11 cellular contexts compared by ENCODE assay signal in genomic region chr19:535017-535835, GRCh38. TPM values are rescaled to one million over a fixed set of nuclear protein-coding genes. Genes with fewer than 3 reads are reported as not detected.
DNase-seq lines count a peak whose midpoint lies in the region; ATAC-seq, FAIRE-seq and TF ChIP-seq lines count a peak whose summit lies in the region.
"Had no signal": no experiment of that assay in that cellular context is flagged by ENCODE, and none has a peak within 500 bp of the region (broad histone marks: within the 10 kb centered on the region; RNA-seq: fewer than 3 reads in every experiment).

No MANE protein-coding gene starts in this region.

- H3K9me3 ChIP-seq in adipocyte (ENCODE audit: control insufficient read depth, low read length) = no peaks in the 10 kb centered on the region
- no peaks in the 10 kb centered on the region for H3K9me3 ChIP-seq in HepG2 (ENCODE audit: low read length)
- H3K9me3 ChIP-seq in CD8-positive, alpha-beta memory T cell (ENCODE audit: low read length) = no peaks in the 10 kb centered on the region
- H3K9me3 ChIP-seq in suprapubic skin = no peaks in the 10 kb centered on the region
- H3K9me3 ChIP-seq: ascending aorta, MG63 had no signal

- H3K79me2 ChIP-seq in HepG2 (ENCODE audit: insufficient read depth, low read length) (peaks cover 37% of the 10 kb centered on the region), mesendoderm (ENCODE audit: control insufficient read depth, insufficient read depth, low read length) (peaks cover 35% of the 10 kb centered on the region)

- H2AK5ac ChIP-seq in mesendoderm (ENCODE audit: low read length) = no peak overlapping the region

- H3K4me1 ChIP-seq in adipocyte (ENCODE audit: control insufficient read depth, insufficient read depth, low read length) (peaks cover 11% of the 10 kb centered on the region), HepG2 (ENCODE audit: insufficient read depth, low read length) (peaks cover 28% of the 10 kb centered on the region), suprapubic skin (peaks cover 32% of the 10 kb centered on the region), mesendoderm (ENCODE audit: control insufficient read depth, low read depth, low read length) (peaks cover 4% of the 10 kb centered on the region)
- peaks cover 19% of the 10 kb centered on the region for H3K4me1 ChIP-seq in CD8-positive, alpha-beta memory T cell (ENCODE audit: insufficient read depth, low read length)

- CTCF ChIA-PET in HepG2 (lab: Yijun Ruan, JAX; ENCODE audit: low intra/inter-chr PET ratio, low total read pairs) = interaction anchor here (1.1 kb wide), 1 partner anchor 49 kb away, joined by 3 read pairs; no protein-coding TSS in a partner anchor
- CTCF ChIA-PET in CD8-positive, alpha-beta memory T cell (lab: Charles Lee) = interaction anchor here (0.6 to 1.7 kb wide), 3 partner anchors 28 to 99 kb away, joined by 3 read pairs; partner anchors contain the start of gene TPGS1

- H4K5ac ChIP-seq in mesendoderm (ENCODE audit: low read length) = no peak overlapping the region

- no peaks in the 10 kb centered on the region for H3K9me3 Mint-ChIP-seq in CD8-positive, alpha-beta memory T cell

- no peak overlapping the region for H2AFZ ChIP-seq in HepG2 (ENCODE audit: low read length)

- no peak overlapping the region for H2BK15ac ChIP-seq in mesendoderm (replicated peaks; ENCODE audit: low read depth)

- H3K27me3 ChIP-seq in GM06990 (replicated peaks; ENCODE audit: control insufficient read depth, insufficient read depth, low read length) (no peaks in the 10 kb centered on the region), adipocyte (replicated peaks; ENCODE audit: control insufficient read depth, insufficient read depth, low read length) (no peaks in the 10 kb centered on the region), HepG2 (ENCODE audit: control insufficient read depth in 1 of 2, insufficient read depth in 2 of 2, low read length in 2 of 2) (no peaks in the 10 kb centered on the region), suprapubic skin (no peaks in the 10 kb centered on the region), mesendoderm (ENCODE audit: insufficient read depth, low read length, poor library complexity) (no peaks in the 10 kb centered on the region)
- H3K27me3 ChIP-seq in CD8-positive, alpha-beta memory T cell (ENCODE audit: insufficient read depth, low read length, poor library complexity, severe bottlenecking) = no peaks in the 10 kb centered on the region
- H3K27me3 ChIP-seq: ascending aorta, MG63 had no signal

- POLR2A ChIA-PET in HepG2 (lab: Yijun Ruan, JAX) = interaction anchor here (0.9 to 1.7 kb wide), 2 partner anchors 11 to 21 kb away, joined by 4 to 5 read pairs; no protein-coding TSS in a partner anchor
- POLR2A ChIA-PET in CD8-positive, alpha-beta memory T cell (lab: Charles Lee) = no interaction called here

- BruUV-seq in HepG2 (replicated peaks; lab: Mats Ljungman, UMichigan) = no TSS peak

- H3K4me3 Mint-ChIP-seq in CD8-positive, alpha-beta memory T cell = peak overlapping the region in 3 of 7 donors; percentile 34 to 75 (median 52)

- no peak overlapping the region for H3K23ac ChIP-seq in mesendoderm (ENCODE audit: low read length)

- in situ Hi-C loops in HepG2 (cut with HindIII; ENCODE audit: extremely low pct_ligation_motif_present, low pct_unique_long_range_greater_than_20kb) = no loop called here

- TF ChIP-seq EP300 in HepG2 (IDR thresholded peaks at IDR 0.05; ENCODE audit: low read depth in 2 of 2, low read length in 2 of 2) (no peak), HepG2 (CRISPR knock-in tag; IDR thresholded peaks at IDR 0.05; ENCODE audit: borderline replicate concordance) (no peak), suprapubic skin (IDR thresholded peaks at IDR 0.05) (no peak)

- no peak for TF ChIP-seq CTCF in 22Rv1 (IDR thresholded peaks at IDR 0.05)
- TF ChIP-seq CTCF in GM06990 (IDR thresholded peaks at IDR 0.05; ENCODE audit: insufficient read depth, low read length, poor library complexity, severe bottlenecking) = peak; percentile 9
- TF ChIP-seq CTCF in HepG2 (CRISPR knock-in tag; IDR thresholded peaks at IDR 0.05) = peak; percentile 42
- no peak for TF ChIP-seq CTCF in suprapubic skin (IDR thresholded peaks at IDR 0.05)

- H3K79me1 ChIP-seq in mesendoderm (ENCODE audit: low read length) = peaks cover 19% of the 10 kb centered on the region

- H3K4me1 Mint-ChIP-seq in CD8-positive, alpha-beta memory T cell = peaks cover 9 to 27% (median 16%) of the 10 kb centered on the region in 3 donors

- H3K18ac ChIP-seq in mesendoderm (ENCODE audit: low read length) = no peak overlapping the region

- H3K4me2 ChIP-seq in HepG2 (ENCODE audit: low read depth, low read length) (no peak overlapping the region), mesendoderm (ENCODE audit: low read length) (no peak overlapping the region)

- no peak; the same call in 2 of the 3 replicates for ATAC-seq in HepG2
- ATAC-seq in sciatic nerve = no peak

- DNase-seq in GM06990 (ENCODE audit: extremely low read depth, insufficient read length) (no peak), adipocyte (ENCODE audit: low read depth) (no peak), HepG2 (ENCODE audit: low spot score) (no peak), sciatic nerve (ENCODE audit: low spot score) (no peak), suprapubic skin (ENCODE audit: low spot score in 2 of 2) (no peak), mesendoderm (no peak)
- no peak for DNase-seq in CD8-positive, alpha-beta memory T cell
- DNase-seq: MG63 had no signal

- H3K27ac ChIP-seq in 22Rv1 = peak overlapping the region; percentile 30
- H3K27ac ChIP-seq in HepG2 (ENCODE audit: extremely low read length, insufficient read depth, low read length) = no peak overlapping the region
- no peak overlapping the region for H3K27ac ChIP-seq in CD8-positive, alpha-beta memory T cell (ENCODE audit: low read depth, low read length)
- H3K27ac ChIP-seq in suprapubic skin = no peak overlapping the region
- H3K27ac ChIP-seq in mesendoderm (ENCODE audit: low read depth, low read length) = no peak overlapping the region

- H2BK5ac ChIP-seq in mesendoderm (ENCODE audit: low read length) = no peak overlapping the region

- no peak overlapping the region for H2BK120ac ChIP-seq in mesendoderm (ENCODE audit: low read depth, low read length)

- no peak for TF ChIP-seq RAD21 in HepG2 (CRISPR knock-in tag; IDR thresholded peaks at IDR 0.05)

- FAIRE-seq in HepG2 (lab: Jason Lieb, UNC) = no peak

- intact Hi-C loops in HepG2 (cut with micrococcal nuclease; ENCODE audit: unreplicated experiment) (no loop called here), sciatic nerve (cut with DNase I) (no loop called here)

- H3K4me3 ChIP-seq in GM06990 (replicated peaks; ENCODE audit: low read depth, low read length) (no peak overlapping the region), adipocyte (ENCODE audit: low read length) (no peak overlapping the region), HepG2 (replicated peaks in 1 of 3; ENCODE audit: insufficient read depth in 1 of 3, low read depth in 2 of 3, low read length in 3 of 3) (no peak overlapping the region), suprapubic skin (no peak overlapping the region), mesendoderm (ENCODE audit: low read length) (no peak overlapping the region)
- H3K4me3 ChIP-seq in CD8-positive, alpha-beta memory T cell (ENCODE audit: low read length) = no peak overlapping the region
- H3K4me3 ChIP-seq: ascending aorta, MG63 had no signal

- no peak overlapping the region for H3K4ac ChIP-seq in mesendoderm (ENCODE audit: low read depth, low read length)

- TF ChIP-seq POLR2A in HepG2 (IDR thresholded peaks at IDR 0.05; ENCODE audit: insufficient read depth in 1 of 2, low read depth in 2 of 2, low read length in 2 of 2) (no peak), suprapubic skin (IDR thresholded peaks at IDR 0.05) (no peak)

- H3K56ac ChIP-seq in mesendoderm (ENCODE audit: low read length) = no peak overlapping the region

- 65% methylated on average over 5 of the region's 16 CpGs for WGBS in HepG2 (ENCODE audit: low lambda C conversion rate)
- no CpG with 5 or more reads among the region's 16 CpGs for WGBS in suprapubic skin
- no CpG with 5 or more reads among the region's 16 CpGs for WGBS in mesendoderm (ENCODE audit: extremely low coverage, insufficient coverage, low lambda C conversion rate)

- peaks cover 0 to 34% (median 3%) of the 10 kb centered on the region in 3 donors for H3K36me3 Mint-ChIP-seq in CD8-positive, alpha-beta memory T cell

- H3K27me3 Mint-ChIP-seq in CD8-positive, alpha-beta memory T cell = peaks cover 0 to 1% of the 10 kb centered on the region in 2 donors

- no peak overlapping the region for H4K8ac ChIP-seq in mesendoderm (ENCODE audit: low read depth, low read length)

- H3K36me3 ChIP-seq in GM06990 (ENCODE audit: control insufficient read depth, insufficient read depth, low read length) = peaks cover 7% of the 10 kb centered on the region
- H3K36me3 ChIP-seq in adipocyte (ENCODE audit: control insufficient read depth, insufficient read depth, low read length, severe bottlenecking) = peaks cover 28% of the 10 kb centered on the region
- peaks cover 13 to 37% of the 10 kb centered on the region in 2 experiments; a peak in 4 of 5 replicates for H3K36me3 ChIP-seq in HepG2 (replicated peaks in 1 of 2; ENCODE audit: control insufficient read depth in 1 of 2, insufficient read depth in 2 of 2, low read length in 2 of 2)
- peaks cover 5% of the 10 kb centered on the region for H3K36me3 ChIP-seq in CD8-positive, alpha-beta memory T cell (ENCODE audit: insufficient read depth, low read length)
- peaks cover 43% of the 10 kb centered on the region for H3K36me3 ChIP-seq in suprapubic skin
- peaks cover 2% of the 10 kb centered on the region for H3K36me3 ChIP-seq in mesendoderm (ENCODE audit: control insufficient read depth, insufficient read depth, low read length)
- H3K36me3 ChIP-seq: MG63 had no signal

- peak overlapping the region; percentile 51 for H3K9ac ChIP-seq in adipocyte (ENCODE audit: low read length)
- no peak overlapping the region for H3K9ac ChIP-seq in HepG2 (ENCODE audit: insufficient read depth, low read depth, low read length)
- no peak overlapping the region for H3K9ac ChIP-seq in mesendoderm (ENCODE audit: low read length)

- H4K20me1 ChIP-seq in HepG2 (ENCODE audit: insufficient read depth, low read length) = peaks cover 27% of the 10 kb centered on the region; the same call in 1 of the 2 replicates

- peak overlapping the region in 3 of 8 donors; percentile 27 to 47 (median 32) for H3K27ac Mint-ChIP-seq in CD8-positive, alpha-beta memory T cell

RNA-seq across cellular contexts. Expression of gene CDC34, which starts 3.7 kb away (rescaled TPM):
- 119 and 138 TPM in 2 replicates for total RNA-seq in HepG2 (2016; rRNA removed; fragmentation: Illumina TruSeq; extraction: Trizol)
- total RNA-seq in HepG2 (2016; cell fraction: cytosol; rRNA removed; fragmentation: Illumina TruSeq; extraction: Trizol; ENCODE audit: low read depth) = 181 and 194 TPM in 2 replicates
- 104 and 144 TPM in 2 replicates for total RNA-seq in HepG2 (2016; cell fraction: insoluble cytoplasmic fraction; rRNA removed; fragmentation: Illumina TruSeq; extraction: Trizol)
- 198 and 240 TPM in 2 replicates for total RNA-seq in HepG2 (2016; cell fraction: membrane; rRNA removed; fragmentation: Illumina TruSeq; extraction: Trizol)
- 59.6 and 65.5 TPM in 2 replicates for total RNA-seq in HepG2 (2016; cell fraction: nucleus; rRNA removed; fragmentation: Illumina TruSeq; extraction: Trizol)
- polyA plus RNA-seq in HepG2 (2011; rRNA removed) = 140 and 150 TPM in 2 replicates
- 102 and 147 TPM in 2 replicates for polyA plus RNA-seq in HepG2 (2011; cell fraction: cytosol; rRNA removed)
- 121 and 122 TPM in 2 replicates for polyA plus RNA-seq in HepG2 (2011; cell fraction: nucleus; rRNA removed)
- 90.8 and 101 TPM in 2 replicates for polyA plus RNA-seq in HepG2 (2012)
- 157 and 191 TPM in 2 replicates for polyA plus RNA-seq in HepG2 (2016; cell fraction: cytosol; fragmentation: Illumina TruSeq; extraction: Trizol; ENCODE audit: low read depth)
- polyA plus RNA-seq in HepG2 (2016; cell fraction: insoluble cytoplasmic fraction; fragmentation: Illumina TruSeq; extraction: Trizol; ENCODE audit: low read depth) = 118 and 140 TPM in 2 replicates
- polyA plus RNA-seq in HepG2 (2016; cell fraction: membrane; fragmentation: Illumina TruSeq; extraction: Trizol; ENCODE audit: low read depth) = 153 and 184 TPM in 2 replicates
- 130 and 138 TPM in 2 replicates for polyA plus RNA-seq in HepG2 (2016; cell fraction: nucleus; fragmentation: Illumina TruSeq; extraction: Trizol; ENCODE audit: insufficient read depth, low read depth)
- 60.5 and 88.3 TPM in 2 replicates for polyA minus RNA-seq in HepG2 (2011; rRNA and poly(A)+ RNA removed; ENCODE audit: low replicate concordance)
- polyA minus RNA-seq in HepG2 (2011; cell fraction: cytosol; rRNA and poly(A)+ RNA removed) = 42.1 and 46.2 TPM in 2 replicates
- polyA minus RNA-seq in HepG2 (2011; cell fraction: nucleus; rRNA and poly(A)+ RNA removed) = 19.1 and 22.1 TPM in 2 replicates
- 40.2 TPM for total RNA-seq in sciatic nerve
- 10 to 100 TPM; 56.9 to 57.8 TPM for total RNA-seq in CD8-positive, alpha-beta memory T cell
- 46.9 TPM for polyA plus RNA-seq in CD8-positive, alpha-beta memory T cell
- 10 to 100 TPM; 48.3 to 90.3 (median 72.9) TPM for total RNA-seq in suprapubic skin
- polyA plus RNA-seq in mesendoderm (2013, experiment 1 of 2) = 78.8 TPM
- polyA plus RNA-seq in mesendoderm (2013, experiment 2 of 2) = 81.6 TPM

RNA-seq across cellular contexts. Expression of gene GZMM, which starts 8.6 kb away (rescaled TPM):
- total RNA-seq in HepG2 (2016; rRNA removed; fragmentation: Illumina TruSeq; extraction: Trizol) (not detected in 2 replicates), sciatic nerve (1.4 TPM), suprapubic skin (under 1 TPM in 1 of 4 donors, not detected in 3; 0.97 TPM)
- total RNA-seq in HepG2 (2016; cell fraction: cytosol; rRNA removed; fragmentation: Illumina TruSeq; extraction: Trizol; ENCODE audit: low read depth) = not detected in 2 replicates
- not detected in 2 replicates for total RNA-seq in HepG2 (2016; cell fraction: insoluble cytoplasmic fraction; rRNA removed; fragmentation: Illumina TruSeq; extraction: Trizol)
- total RNA-seq in HepG2 (2016; cell fraction: membrane; rRNA removed; fragmentation: Illumina TruSeq; extraction: Trizol) = not detected in 2 replicates
- total RNA-seq in HepG2 (2016; cell fraction: nucleus; rRNA removed; fragmentation: Illumina TruSeq; extraction: Trizol) = not detected in 2 replicates
- 0.07 TPM in 1 of 2 replicates, not detected in the other for polyA plus RNA-seq in HepG2 (2011; rRNA removed)
- polyA plus RNA-seq in HepG2 (2011; cell fraction: cytosol; rRNA removed) = 0.13 TPM in 1 of 2 replicates, not detected in the other
- 0.50 and 0.71 TPM in 2 replicates for polyA plus RNA-seq in HepG2 (2011; cell fraction: nucleus; rRNA removed)
- 0.16 TPM in 1 of 2 replicates, not detected in the other for polyA plus RNA-seq in HepG2 (2012)
- polyA plus RNA-seq in HepG2 (2016; cell fraction: cytosol; fragmentation: Illumina TruSeq; extraction: Trizol; ENCODE audit: low read depth) = not detected in 2 replicates
- not detected in 2 replicates for polyA plus RNA-seq in HepG2 (2016; cell fraction: insoluble cytoplasmic fraction; fragmentation: Illumina TruSeq; extraction: Trizol; ENCODE audit: low read depth)
- polyA plus RNA-seq in HepG2 (2016; cell fraction: membrane; fragmentation: Illumina TruSeq; extraction: Trizol; ENCODE audit: low read depth) = not detected in 2 replicates
- not detected in 2 replicates for polyA plus RNA-seq in HepG2 (2016; cell fraction: nucleus; fragmentation: Illumina TruSeq; extraction: Trizol; ENCODE audit: insufficient read depth, low read depth)
- polyA minus RNA-seq in HepG2 (2011; rRNA and poly(A)+ RNA removed; ENCODE audit: low replicate concordance) = not detected in 2 replicates
- not detected in 2 replicates for polyA minus RNA-seq in HepG2 (2011; cell fraction: cytosol; rRNA and poly(A)+ RNA removed)
- not detected in 2 replicates for polyA minus RNA-seq in HepG2 (2011; cell fraction: nucleus; rRNA and poly(A)+ RNA removed)
- total RNA-seq in CD8-positive, alpha-beta memory T cell = 10 to 100 TPM; 48.8 to 50.5 TPM
- 327 TPM for polyA plus RNA-seq in CD8-positive, alpha-beta memory T cell
- 0.13 TPM for polyA plus RNA-seq in mesendoderm (2013, experiment 1 of 2)
- 0.25 TPM for polyA plus RNA-seq in mesendoderm (2013, experiment 2 of 2)
- total RNA-seq: ascending aorta had no signal

RNA-seq across cellular contexts. Expression of gene TPGS1, which starts 27.9 kb away (rescaled TPM):
- total RNA-seq in HepG2 (2016; rRNA removed; fragmentation: Illumina TruSeq; extraction: Trizol) = 4.2 and 6.2 TPM in 2 replicates
- 4.1 and 5.0 TPM in 2 replicates for total RNA-seq in HepG2 (2016; cell fraction: cytosol; rRNA removed; fragmentation: Illumina TruSeq; extraction: Trizol; ENCODE audit: low read depth)
- 3.9 and 5.0 TPM in 2 replicates for total RNA-seq in HepG2 (2016; cell fraction: insoluble cytoplasmic fraction; rRNA removed; fragmentation: Illumina TruSeq; extraction: Trizol)
- 4.2 and 4.9 TPM in 2 replicates for total RNA-seq in HepG2 (2016; cell fraction: membrane; rRNA removed; fragmentation: Illumina TruSeq; extraction: Trizol)
- total RNA-seq in HepG2 (2016; cell fraction: nucleus; rRNA removed; fragmentation: Illumina TruSeq; extraction: Trizol) = 2.4 and 3.4 TPM in 2 replicates
- 1.1 and 2.0 TPM in 2 replicates for polyA plus RNA-seq in HepG2 (2011; rRNA removed)
- polyA plus RNA-seq in HepG2 (2011; cell fraction: cytosol; rRNA removed) = 1.7 and 4.3 TPM in 2 replicates
- 3.3 and 3.7 TPM in 2 replicates for polyA plus RNA-seq in HepG2 (2011; cell fraction: nucleus; rRNA removed)
- polyA plus RNA-seq in HepG2 (2012) = 1.0 and 2.2 TPM in 2 replicates
- 2.0 and 2.2 TPM in 2 replicates for polyA plus RNA-seq in HepG2 (2016; cell fraction: cytosol; fragmentation: Illumina TruSeq; extraction: Trizol; ENCODE audit: low read depth)
- polyA plus RNA-seq in HepG2 (2016; cell fraction: insoluble cytoplasmic fraction; fragmentation: Illumina TruSeq; extraction: Trizol; ENCODE audit: low read depth) = 3.3 and 4.8 TPM in 2 replicates
- 2.0 and 2.2 TPM in 2 replicates for polyA plus RNA-seq in HepG2 (2016; cell fraction: membrane; fragmentation: Illumina TruSeq; extraction: Trizol; ENCODE audit: low read depth)
- polyA plus RNA-seq in HepG2 (2016; cell fraction: nucleus; fragmentation: Illumina TruSeq; extraction: Trizol; ENCODE audit: insufficient read depth, low read depth) = 3.1 and 4.1 TPM in 2 replicates
- polyA minus RNA-seq in HepG2 (2011; rRNA and poly(A)+ RNA removed; ENCODE audit: low replicate concordance) = 2.3 and 2.8 TPM in 2 replicates
- 1.4 and 1.8 TPM in 2 replicates for polyA minus RNA-seq in HepG2 (2011; cell fraction: cytosol; rRNA and poly(A)+ RNA removed)
- polyA minus RNA-seq in HepG2 (2011; cell fraction: nucleus; rRNA and poly(A)+ RNA removed) = 2.1 and 2.3 TPM in 2 replicates
- total RNA-seq in sciatic nerve = 18.5 TPM
- total RNA-seq in CD8-positive, alpha-beta memory T cell = 10 to 100 TPM; 18.6 to 20.0 TPM
- 50.3 TPM for polyA plus RNA-seq in CD8-positive, alpha-beta memory T cell
- total RNA-seq in suprapubic skin = 10 to 100 TPM; 10.8 to 23.3 (median 20.9) TPM
- 3.2 TPM for polyA plus RNA-seq in mesendoderm (2013, experiment 1 of 2)
- polyA plus RNA-seq in mesendoderm (2013, experiment 2 of 2) = 3.1 TPM

RNA-seq across cellular contexts. Expression of gene BSG, which starts 37.2 kb away (rescaled TPM):
- 136 and 309 TPM in 2 replicates for total RNA-seq in HepG2 (2016; rRNA removed; fragmentation: Illumina TruSeq; extraction: Trizol)
- total RNA-seq in HepG2 (2016; cell fraction: cytosol; rRNA removed; fragmentation: Illumina TruSeq; extraction: Trizol; ENCODE audit: low read depth) = 81.8 and 84.4 TPM in 2 replicates
- 114 and 317 TPM in 2 replicates for total RNA-seq in HepG2 (2016; cell fraction: insoluble cytoplasmic fraction; rRNA removed; fragmentation: Illumina TruSeq; extraction: Trizol)
- total RNA-seq in HepG2 (2016; cell fraction: membrane; rRNA removed; fragmentation: Illumina TruSeq; extraction: Trizol) = 96.0 and 109 TPM in 2 replicates
- total RNA-seq in HepG2 (2016; cell fraction: nucleus; rRNA removed; fragmentation: Illumina TruSeq; extraction: Trizol) = 271 and 340 TPM in 2 replicates
- 754 and 1,057 TPM in 2 replicates for polyA plus RNA-seq in HepG2 (2011; rRNA removed)
- polyA plus RNA-seq in HepG2 (2011; cell fraction: cytosol; rRNA removed) = 595 and 749 TPM in 2 replicates
- polyA plus RNA-seq in HepG2 (2011; cell fraction: nucleus; rRNA removed) = 561 and 615 TPM in 2 replicates
- polyA plus RNA-seq in HepG2 (2012) = 926 and 933 TPM in 2 replicates
- polyA plus RNA-seq in HepG2 (2016; cell fraction: cytosol; fragmentation: Illumina TruSeq; extraction: Trizol; ENCODE audit: low read depth) = 148 and 149 TPM in 2 replicates
- polyA plus RNA-seq in HepG2 (2016; cell fraction: insoluble cytoplasmic fraction; fragmentation: Illumina TruSeq; extraction: Trizol; ENCODE audit: low read depth) = 179 and 219 TPM in 2 replicates
- 152 and 167 TPM in 2 replicates for polyA plus RNA-seq in HepG2 (2016; cell fraction: membrane; fragmentation: Illumina TruSeq; extraction: Trizol; ENCODE audit: low read depth)
- polyA plus RNA-seq in HepG2 (2016; cell fraction: nucleus; fragmentation: Illumina TruSeq; extraction: Trizol; ENCODE audit: insufficient read depth, low read depth) = 760 and 837 TPM in 2 replicates
- polyA minus RNA-seq in HepG2 (2011; rRNA and poly(A)+ RNA removed; ENCODE audit: low replicate concordance) = 426 and 707 TPM in 2 replicates
- polyA minus RNA-seq in HepG2 (2011; cell fraction: cytosol; rRNA and poly(A)+ RNA removed) = 369 and 454 TPM in 2 replicates
- 97.1 and 115 TPM in 2 replicates for polyA minus RNA-seq in HepG2 (2011; cell fraction: nucleus; rRNA and poly(A)+ RNA removed)
- 246 TPM for total RNA-seq in sciatic nerve
- total RNA-seq in CD8-positive, alpha-beta memory T cell = 100 to 1,000 TPM; 250 to 262 TPM
- polyA plus RNA-seq in CD8-positive, alpha-beta memory T cell = 436 TPM
- total RNA-seq in suprapubic skin = 100 to 1,000 TPM; 265 to 314 (median 285) TPM
- 492 TPM for polyA plus RNA-seq in mesendoderm (2013, experiment 1 of 2)
- 502 TPM for polyA plus RNA-seq in mesendoderm (2013, experiment 2 of 2)

RNA-seq across cellular contexts. Expression of gene MADCAM1, which starts 38.9 kb away (rescaled TPM):
- total RNA-seq in HepG2 (2016; rRNA removed; fragmentation: Illumina TruSeq; extraction: Trizol) (0.21 and 0.33 TPM in 2 replicates), sciatic nerve (1.1 TPM), suprapubic skin (under 1 TPM in 1 of 4 donors, not detected in 3; 0.64 TPM)
- 0.30 and 0.44 TPM in 2 replicates for total RNA-seq in HepG2 (2016; cell fraction: cytosol; rRNA removed; fragmentation: Illumina TruSeq; extraction: Trizol; ENCODE audit: low read depth)
- total RNA-seq in HepG2 (2016; cell fraction: insoluble cytoplasmic fraction; rRNA removed; fragmentation: Illumina TruSeq; extraction: Trizol) = 0.30 TPM in 1 of 2 replicates, not detected in the other
- total RNA-seq in HepG2 (2016; cell fraction: membrane; rRNA removed; fragmentation: Illumina TruSeq; extraction: Trizol) = 0.37 and 0.45 TPM in 2 replicates
- total RNA-seq in HepG2 (2016; cell fraction: nucleus; rRNA removed; fragmentation: Illumina TruSeq; extraction: Trizol) = 0.22 TPM in 1 of 2 replicates, not detected in the other
- 0.29 and 0.39 TPM in 2 replicates for polyA plus RNA-seq in HepG2 (2011; rRNA removed)
- polyA plus RNA-seq in HepG2 (2011; cell fraction: cytosol; rRNA removed) = 0.42 and 0.60 TPM in 2 replicates
- polyA plus RNA-seq in HepG2 (2011; cell fraction: nucleus; rRNA removed) = 1.9 and 2.3 TPM in 2 replicates
- polyA plus RNA-seq in HepG2 (2012) = 1.7 and 2.3 TPM in 2 replicates
- polyA plus RNA-seq in HepG2 (2016; cell fraction: cytosol; fragmentation: Illumina TruSeq; extraction: Trizol; ENCODE audit: low read depth) = 0.62 and 0.89 TPM in 2 replicates
- polyA plus RNA-seq in HepG2 (2016; cell fraction: insoluble cytoplasmic fraction; fragmentation: Illumina TruSeq; extraction: Trizol; ENCODE audit: low read depth) = 0.33 and 0.51 TPM in 2 replicates
- 0.74 and 0.99 TPM in 2 replicates for polyA plus RNA-seq in HepG2 (2016; cell fraction: membrane; fragmentation: Illumina TruSeq; extraction: Trizol; ENCODE audit: low read depth)
- polyA plus RNA-seq in HepG2 (2016; cell fraction: nucleus; fragmentation: Illumina TruSeq; extraction: Trizol; ENCODE audit: insufficient read depth, low read depth) = 0.89 and 1.4 TPM in 2 replicates
- 1.1 TPM in 1 of 2 replicates, not detected in the other for polyA minus RNA-seq in HepG2 (2011; rRNA and poly(A)+ RNA removed; ENCODE audit: low replicate concordance)
- polyA minus RNA-seq in HepG2 (2011; cell fraction: cytosol; rRNA and poly(A)+ RNA removed) = 0.62 and 0.89 TPM in 2 replicates
- polyA minus RNA-seq in HepG2 (2011; cell fraction: nucleus; rRNA and poly(A)+ RNA removed) = 0.26 and 0.75 TPM in 2 replicates
- total RNA-seq in CD8-positive, alpha-beta memory T cell = under 1 TPM; 0.33 to 0.44 TPM
- polyA plus RNA-seq in CD8-positive, alpha-beta memory T cell = 0.12 TPM
- polyA plus RNA-seq in mesendoderm (2013, experiment 1 of 2) = 0.18 TPM
- 0.24 TPM for polyA plus RNA-seq in mesendoderm (2013, experiment 2 of 2)
- total RNA-seq: ascending aorta, mononuclear cell had no signal

Comparison
In these comparisons a context has a peak if more than half of its experiments do, and no peak if none do; other contexts are left out.
1. CTCF ChIP-seq: peak in GM06990 (single experiment) and HepG2 (single experiment); none in 22Rv1 (single experiment) and suprapubic skin (0 of 2).
2. RNA of gene GZMM, which starts 8.6 kb away (total RNA-seq): 48.8 to 50.5 TPM in CD8-positive, alpha-beta memory T cell; 1.4 TPM in sciatic nerve (single experiment), 0.97 TPM in suprapubic skin and not detected in HepG2; every median in the first group is over 10 times any median in the second.